19 cellular contexts compared by ENCODE assay signal in the genomic region with DNA sequence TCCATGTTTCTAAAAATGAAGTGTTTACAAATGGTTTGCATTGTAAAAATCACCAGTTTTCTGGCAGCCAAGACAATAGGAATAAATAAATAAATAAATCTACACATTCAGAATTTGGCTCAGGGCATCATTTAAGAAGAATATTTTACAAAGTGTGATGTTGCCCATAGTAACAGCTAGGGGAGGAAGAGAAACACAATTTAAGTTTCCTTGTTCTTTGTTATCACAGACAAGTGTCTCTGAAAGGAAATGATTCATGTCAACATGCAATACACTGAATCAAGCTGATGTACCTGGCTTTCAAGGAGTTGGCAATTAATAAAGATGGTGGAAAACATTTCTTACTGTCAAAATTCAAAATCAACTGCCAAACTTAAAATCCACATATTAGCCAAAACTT.
DNase-seq lines count a peak whose midpoint lies in the region; ATAC-seq, FAIRE-seq and TF ChIP-seq lines count a peak whose summit lies in the region.
"Had no signal": no experiment of that assay in that cellular context is flagged by ENCODE, and none has a peak within 500 bp of the region (broad histone marks: within the 10 kb centered on the region; RNA-seq: fewer than 3 reads in every experiment).

No MANE protein-coding gene starts in this region.

- DNase-seq in HT1080 (ENCODE audit: low read depth) (peak; percentile 21), bronchial epithelial cell (ENCODE audit: low read depth) (peak; percentile 8), epithelial cell of esophagus (ENCODE audit: low read depth) (peak; percentile 4), type B pancreatic cell (ENCODE audit: extremely low spot score, unreplicated experiment) (no peak)
- no peak for DNase-seq in stimulated activated naive CD4-positive, alpha-beta T cell (lab: John Stamatoyannopoulos, UW)
- DNase-seq: ACHN; BE2C; C1 segment of cervical spinal cord; CD4-positive, CD25-positive, alpha-beta regulatory T cell; CD8-positive, alpha-beta memory T cell; COR-L47; DMS79 treated with DMSO at 0.1 percent for 48 hours; GF-D8; GOT3; H7; HFFc6 had no signal

- H3K9me3 Mint-ChIP-seq in type B pancreatic cell, result no peaks in the 10 kb centered on the region
- H3K9me3 Mint-ChIP-seq: CD8-positive, alpha-beta memory T cell had no signal

- no peaks in the 10 kb centered on the region for H3K27me3 ChIP-seq in bronchial epithelial cell (ENCODE audit: control insufficient read depth, insufficient read depth, low read length)
- H3K27me3 ChIP-seq: BE2C had no signal

- TF ChIP-seq CTCF in bronchial epithelial cell (IDR thresholded peaks at IDR 0.05; ENCODE audit: insufficient read depth, low read length, severe bottlenecking) (no peak), epithelial cell of esophagus (IDR thresholded peaks at IDR 0.05; ENCODE audit: insufficient read depth, low read depth, low read length, missing control alignments) (no peak), type B pancreatic cell (conservative IDR thresholded peaks at IDR 0.05) (no peak)

- H3K4me1 Mint-ChIP-seq in type B pancreatic cell (ENCODE audit: unreplicated experiment), result no peaks in the 10 kb centered on the region
- H3K4me1 Mint-ChIP-seq: CD4-positive, CD25-positive, alpha-beta regulatory T cell; CD8-positive, alpha-beta memory T cell had no signal

- no peak overlapping the region for H3K27ac Mint-ChIP-seq in type B pancreatic cell
- H3K27ac Mint-ChIP-seq: CD4-positive, CD25-positive, alpha-beta regulatory T cell; CD8-positive, alpha-beta memory T cell; HFFc6 had no signal

- H3K36me3 Mint-ChIP-seq in type B pancreatic cell, result no peaks in the 10 kb centered on the region
- H3K36me3 Mint-ChIP-seq: CD4-positive, CD25-positive, alpha-beta regulatory T cell; CD8-positive, alpha-beta memory T cell had no signal

- no peak overlapping the region for H3K4me3 ChIP-seq in bronchial epithelial cell (ENCODE audit: low read depth, low read length)
- H3K4me3 ChIP-seq in epithelial cell of esophagus (ENCODE audit: low read length), result no peak overlapping the region

- H3K27me3 Mint-ChIP-seq in type B pancreatic cell, result peaks cover under 1% of the 10 kb centered on the region
- H3K27me3 Mint-ChIP-seq: CD4-positive, CD25-positive, alpha-beta regulatory T cell; CD8-positive, alpha-beta memory T cell had no signal

- no peak for ATAC-seq in HG02623 (IDR thresholded peaks at IDR 0.05; ENCODE audit: unreplicated experiment)
- ATAC-seq: HCT116 had no signal

- no peak overlapping the region for H3K4me3 Mint-ChIP-seq in type B pancreatic cell
- H3K4me3 Mint-ChIP-seq: CD4-positive, CD25-positive, alpha-beta regulatory T cell; CD8-positive, alpha-beta memory T cell; HFFc6 had no signal

- no peak for FAIRE-seq in bronchial epithelial cell (lab: Jason Lieb, UNC)
- FAIRE-seq: A204.1 had no signal

- H3K36me3 ChIP-seq in bronchial epithelial cell (ENCODE audit: control insufficient read depth, insufficient read depth, low read length), result no peaks in the 10 kb centered on the region
- H3K36me3 ChIP-seq: BE2C had no signal

Comparison
In these comparisons a context has a peak if more than half of its experiments do, and no peak if none do; other contexts are left out.
1. DNase-seq: peak in HT1080 (single experiment), bronchial epithelial cell (single experiment) and epithelial cell of esophagus (single experiment); none in type B pancreatic cell (single experiment) and stimulated activated naive CD4-positive, alpha-beta T cell (0 of 6).